8 cellular contexts compared by ENCODE assay signal in the genomic region with DNA sequence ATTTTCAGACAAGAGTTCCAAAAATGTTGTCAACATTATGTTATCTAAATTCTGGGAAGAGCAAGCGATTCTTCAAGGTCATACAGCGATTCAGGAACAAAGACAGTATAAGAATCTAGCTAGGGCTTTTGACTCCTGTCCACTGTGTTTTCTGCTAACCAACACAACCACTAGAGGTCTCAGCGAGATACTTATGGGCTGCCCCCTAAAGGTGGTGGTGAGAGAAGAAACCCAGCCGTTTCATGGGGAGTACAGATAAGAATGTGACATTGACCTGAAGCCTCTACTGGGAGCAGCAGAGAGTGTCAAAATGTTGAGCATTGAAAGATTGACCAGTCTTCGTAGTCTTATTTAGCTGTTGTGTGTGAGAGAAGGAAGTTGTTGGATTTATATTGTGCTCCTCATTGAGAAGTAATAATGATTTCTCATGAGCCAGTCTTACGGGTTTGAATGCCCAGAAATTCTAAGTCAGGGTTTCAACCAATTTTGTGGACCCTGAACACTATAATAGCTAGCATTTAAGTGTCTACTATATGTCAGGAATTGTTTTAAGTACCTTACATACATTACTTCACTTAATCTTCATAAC.
DNase-seq lines count a peak whose midpoint lies in the region; ATAC-seq, FAIRE-seq and TF ChIP-seq lines count a peak whose summit lies in the region.

No MANE protein-coding gene starts in this region.

- H3K4me3 ChIP-seq in OCI-LY7 (ENCODE audit: low read depth, low read length, poor library complexity, severe bottlenecking) (no peak overlapping the region), gastrocnemius medialis (no peak overlapping the region)

- POLR2A ChIA-PET in OCI-LY7 (lab: Charles Lee), result interaction anchor here (0.5 to 1.5 kb wide), 4 partner anchors 53 to 515 kb away, joined by 3 to 4 read pairs (median 3); no protein-coding TSS in a partner anchor

- H3K4me1 ChIP-seq in OCI-LY7 (ENCODE audit: insufficient read depth, low read length, poor library complexity, severe bottlenecking), result no peaks in the 10 kb centered on the region
- no peaks in the 10 kb centered on the region for H3K4me1 ChIP-seq in gastrocnemius medialis

- TF ChIP-seq CTCF in OCI-LY7 (conservative IDR thresholded peaks at IDR 0.05; ENCODE audit: low read length) (peak; percentile 100), gastrocnemius medialis (IDR thresholded peaks at IDR 0.05 in 4 of 5, conservative IDR thresholded peaks at IDR 0.05 in 1 of 5) (peak; percentile 63 to 84 (median 70))

- H3K27ac ChIP-seq in OCI-LY7 (ENCODE audit: low read depth, low read length, poor library complexity, severe bottlenecking) (no peak overlapping the region), gastrocnemius medialis (no peak overlapping the region)

- BruUV-seq in OCI-LY7 (replicated peaks; lab: Mats Ljungman, UMichigan), result no TSS peak

- H3K4me2 ChIP-seq in OCI-LY7 (ENCODE audit: low read length), result no peak overlapping the region

- H4K20me1 ChIP-seq in OCI-LY7 (ENCODE audit: insufficient read depth, low read length), result no peaks in the 10 kb centered on the region

- no peaks in the 10 kb centered on the region for H3K36me3 ChIP-seq in OCI-LY7 (ENCODE audit: insufficient read depth, low read length)
- no peaks in the 10 kb centered on the region for H3K36me3 ChIP-seq in gastrocnemius medialis

- DNase-seq in GDM1 (lab: John Stamatoyannopoulos, UW), result peak; percentile 67
- peak; percentile 69 for DNase-seq in HTR-8/SVneo (ENCODE audit: insufficient read length, low spot score)
- DNase-seq in OCI-LY7 (ENCODE audit: low spot score), result peak; percentile 89
- DNase-seq in activated T-cell treated with anti-CD3 and anti-CD28 coated beads, Interleukin-2, amount 50 U/mL, for 48 hours, result peak; percentile 43 to 56
- DNase-seq in glomerular visceral epithelial cell (ENCODE audit: extremely low spot score), result peak; percentile 71
- peak; percentile 15 to 23 for DNase-seq in gastrocnemius medialis
- DNase-seq in NCI-H128 (lab: John Stamatoyannopoulos, UW; ENCODE audit: unreplicated experiment), result no peak

- no peaks in the 10 kb centered on the region for H3K9me2 ChIP-seq in OCI-LY7 (ENCODE audit: insufficient read depth, low read length)

- ATAC-seq in GM21529 (IDR thresholded peaks at IDR 0.05; ENCODE audit: unreplicated experiment) (peak; percentile 100), gastrocnemius medialis (peak; percentile 93 to 95)

- no peak overlapping the region for H2AFZ ChIP-seq in OCI-LY7 (ENCODE audit: low read length)

- CTCF ChIA-PET in OCI-LY7 (lab: Charles Lee; ENCODE audit: unreplicated experiment), result interaction anchor here (0.8 to 1.0 kb wide), 2 partner anchors 14 to 22 kb away, joined by 3 read pairs; no protein-coding TSS in a partner anchor

- TF ChIP-seq POLR2A in gastrocnemius medialis (IDR thresholded peaks at IDR 0.05), result no peak

- intact Hi-C loops in OCI-LY7 (cut with micrococcal nuclease; ENCODE audit: unreplicated experiment) (loop anchor here (2.0 to 10.0 kb wide), 3 partner anchors 97 to 460 kb away; no protein-coding TSS in a partner anchor), gastrocnemius medialis (cut with DNase I; ENCODE audit: low total_unique reads) (loop anchor here (5.0 kb wide), 2 partner anchors 97 to 463 kb away; no protein-coding TSS in a partner anchor)

- no peaks in the 10 kb centered on the region for H3K27me3 ChIP-seq in gastrocnemius medialis

- H3K79me2 ChIP-seq in OCI-LY7 (ENCODE audit: insufficient read depth, low read depth, low read length), result no peaks in the 10 kb centered on the region

- no peaks in the 10 kb centered on the region for H3K9me3 ChIP-seq in OCI-LY7 (ENCODE audit: low read length)
- no peaks in the 10 kb centered on the region for H3K9me3 ChIP-seq in gastrocnemius medialis

- FAIRE-seq in HTR-8/SVneo (lab: Jason Lieb, UNC), result no peak

- in situ Hi-C loops in gastrocnemius medialis (cut with MboI; ENCODE audit: low sequenced_read_pairs in 4 of 4), result loop anchor here (10.0 to 25.0 kb wide), 3 partner anchors 90 to 547 kb away; no protein-coding TSS in a partner anchor
